In the genomic region with DNA sequence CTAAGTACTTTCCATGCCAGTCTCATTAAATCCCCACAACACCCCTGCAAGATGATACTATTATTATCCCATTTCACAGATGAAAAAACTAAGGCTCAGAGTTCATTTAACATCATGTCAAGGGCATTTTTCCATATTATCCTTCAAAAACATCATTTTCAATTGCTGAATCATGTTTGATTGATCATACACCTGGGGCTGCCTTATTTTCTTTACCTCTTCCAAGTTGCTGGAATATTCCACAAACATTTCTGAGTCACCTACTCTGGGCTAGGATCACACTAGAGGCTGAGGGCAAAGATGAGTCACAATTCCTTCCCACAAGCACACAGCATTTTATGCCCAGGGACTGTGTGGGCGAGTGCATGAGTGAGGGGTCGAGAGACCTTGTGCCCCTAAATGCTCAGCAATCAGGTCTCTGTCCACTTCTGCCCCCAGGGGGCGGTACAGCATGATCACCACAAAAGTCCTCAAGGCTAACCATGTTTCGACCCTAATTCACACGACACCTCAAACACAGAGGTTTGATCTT, we compare ENCODE assay signal across 1 cellular context.
TF ChIP-seq lines count a peak whose summit lies in the region.

No MANE protein-coding gene starts in this region.

TF ChIP-seq in H1, 55 proteins besides CTCF, POLR2A, EP300 and RAD21:
- no peak for TF ChIP-seq CREB1 (IDR thresholded peaks at IDR 0.05)
- TF ChIP-seq, protein P1, sequence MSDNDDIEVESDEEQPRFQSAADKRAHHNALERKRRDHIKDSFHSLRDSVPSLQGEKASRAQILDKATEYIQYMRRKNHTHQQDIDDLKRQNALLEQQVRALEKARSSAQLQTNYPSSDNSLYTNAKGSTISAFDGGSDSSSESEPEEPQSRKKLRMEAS (IDR thresholded peaks at IDR 0.05) = peak; percentile 50
- TF ChIP-seq RXRA (IDR thresholded peaks at IDR 0.05; ENCODE audit: insufficient read depth, low read depth, low read length) = no peak
- TF ChIP-seq CHD7 (IDR thresholded peaks at IDR 0.05; ENCODE audit: insufficient replicate concordance, low read length) = no peak
- no peak for TF ChIP-seq SIRT6 (IDR thresholded peaks at IDR 0.05; ENCODE audit: low read length)
- TF ChIP-seq, protein P2, sequence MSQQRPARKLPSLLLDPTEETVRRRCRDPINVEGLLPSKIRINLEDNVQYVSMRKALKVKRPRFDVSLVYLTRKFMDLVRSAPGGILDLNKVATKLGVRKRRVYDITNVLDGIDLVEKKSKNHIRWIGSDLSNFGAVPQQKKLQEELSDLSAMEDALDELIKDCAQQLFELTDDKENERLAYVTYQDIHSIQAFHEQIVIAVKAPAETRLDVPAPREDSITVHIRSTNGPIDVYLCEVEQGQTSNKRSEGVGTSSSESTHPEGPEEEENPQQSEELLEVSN (IDR thresholded peaks at IDR 0.05) = peak; percentile 23; the same call in 1 of the 2 replicates
- no peak for TF ChIP-seq ATF3 (IDR thresholded peaks at IDR 0.05; ENCODE audit: insufficient read depth, low read depth, low read length)
- 0 out of 2 replicates have a peak, but pooled peaks have one; percentile 9 for TF ChIP-seq JUND (IDR thresholded peaks at IDR 0.05; ENCODE audit: low read length)
- TF ChIP-seq HDAC6 (IDR thresholded peaks at IDR 0.05; ENCODE audit: low read depth, low read length) = no peak
